13 cellular contexts compared by ENCODE assay signal in the genomic region with DNA sequence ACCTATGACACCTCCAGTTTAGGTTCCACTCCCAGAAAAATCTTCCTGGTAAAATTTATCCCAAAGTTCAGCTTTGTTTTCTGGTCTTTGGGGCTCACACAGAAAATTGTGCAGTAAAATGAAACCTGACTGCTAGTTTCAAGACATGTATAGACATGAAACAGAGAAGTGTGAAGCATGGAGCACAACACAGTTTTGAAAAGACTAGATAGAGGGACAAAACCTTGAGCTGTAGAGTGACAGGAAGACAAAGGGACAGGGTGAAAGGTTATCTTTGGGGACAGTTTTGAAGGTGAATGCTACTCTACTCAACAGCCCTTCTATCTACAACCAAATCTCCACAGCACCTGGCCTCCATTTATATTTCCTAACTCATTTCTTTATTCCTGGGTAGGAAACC.
DNase-seq lines count a peak whose midpoint lies in the region; ATAC-seq lines count a peak whose summit lies in the region.
"Had no signal": no experiment of that assay in that cellular context is flagged by ENCODE, and none has a peak within 500 bp of the region (broad histone marks: within the 10 kb centered on the region; RNA-seq: fewer than 3 reads in every experiment).

No MANE protein-coding gene starts in this region.

- DNase-seq in GM19238 (ENCODE audit: insufficient read length, low spot score) (no peak), NCI-H526 (lab: John Stamatoyannopoulos, UW) (no peak)
- DNase-seq in activated CD4-positive, CD25-positive, alpha-beta regulatory T cell (lab: John Stamatoyannopoulos, UW): no peak
- DNase-seq: activated T-cell treated with anti-CD3 and anti-CD28 coated beads, Interleukin-2, amount 50 U/mL, for 24 hours; heart left ventricle; naive thymus-derived CD8-positive, alpha-beta T cell; NCI-H2029 treated with DMSO at 0.1 percent for 48 hours; NCI-H774 had no signal

- ATAC-seq in GM18508 (IDR thresholded peaks at IDR 0.05; ENCODE audit: insufficient read depth, unreplicated experiment) (peak; percentile 47), GM19452 (IDR thresholded peaks at IDR 0.05; ENCODE audit: unreplicated experiment) (peak; percentile 66), HG02852 (IDR thresholded peaks at IDR 0.05; ENCODE audit: unreplicated experiment) (peak; percentile 66), HG03460 (IDR thresholded peaks at IDR 0.05; ENCODE audit: unreplicated experiment) (peak; percentile 53), HG03045 (IDR thresholded peaks at IDR 0.05; ENCODE audit: unreplicated experiment) (no peak)
- ATAC-seq: heart left ventricle; naive thymus-derived CD8-positive, alpha-beta T cell had no signal
